Comparison of ENCODE assay signal across 26 cellular contexts in the genomic region with DNA sequence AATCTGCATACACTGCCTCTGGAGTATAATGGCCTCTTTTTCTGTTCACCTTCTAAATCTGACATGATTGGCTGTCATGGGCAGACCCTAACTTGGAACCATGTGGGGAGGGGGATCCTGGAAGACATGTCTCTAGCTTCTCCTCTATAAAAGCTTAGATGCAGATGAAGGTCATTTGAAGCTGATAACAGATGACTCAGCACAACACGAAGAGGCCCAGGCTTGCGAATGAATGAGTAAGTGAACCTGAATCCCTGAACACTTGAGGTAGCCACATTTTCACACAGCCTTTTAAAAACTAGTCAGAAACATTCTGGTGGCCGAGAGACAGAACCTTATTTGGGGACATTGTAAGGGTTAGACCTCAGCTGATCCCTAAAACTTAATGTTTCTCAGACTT.
DNase-seq lines count a peak whose midpoint lies in the region; TF ChIP-seq lines count a peak whose summit lies in the region.
"Had no signal": no experiment of that assay in that cellular context is flagged by ENCODE, and none has a peak within 500 bp of the region (broad histone marks: within the 10 kb centered on the region; RNA-seq: fewer than 3 reads in every experiment).

No MANE protein-coding gene starts in this region.

- no peak for TF ChIP-seq POLR2A in erythroblast (IDR thresholded peaks at IDR 0.05; ENCODE audit: low read length)

- no peaks in the 10 kb centered on the region for H3K27me3 Mint-ChIP-seq in T-helper 2 cell treated with Interferon-gamma antibody and Interleukin-4, amounts not matched to agents 5 μg/mL and 100 μg/mL, for 36 hours (ENCODE audit: low read depth)
- peaks cover 3% of the 10 kb centered on the region for H3K27me3 Mint-ChIP-seq in glutamatergic neuron (ENCODE audit: unreplicated experiment)
- H3K27me3 Mint-ChIP-seq: activated CD4-positive, alpha-beta T cell treated with anti-CD3 and anti-CD28 coated beads for 36 hours; B cell; central memory CD8-positive, alpha-beta T cell had no signal

- CTCF ChIA-PET in RWPE1 (lab: Yijun Ruan, JAX), result no interaction called here

- POLR2A ChIA-PET in RWPE1 (lab: Yijun Ruan, JAX; ENCODE audit: low non-redundant PET), result no interaction called here

- no peak overlapping the region for H3K27ac ChIP-seq in RWPE1
- H3K27ac ChIP-seq: 22Rv1, HL-60, tibial artery had no signal

- TF ChIP-seq CTCF in RWPE1 (conservative IDR thresholded peaks at IDR 0.05; ENCODE audit: low read depth) (no peak), glutamatergic neuron (IDR thresholded peaks at IDR 0.05; ENCODE audit: partially characterized antibody, unreplicated experiment) (no peak)

- H3K9me3 Mint-ChIP-seq in T-helper 2 cell treated with Interferon-gamma antibody and Interleukin-4, amounts not matched to agents 5 μg/mL and 100 μg/mL, for 36 hours, result peaks cover 17% of the 10 kb centered on the region
- peaks cover 4% of the 10 kb centered on the region for H3K9me3 Mint-ChIP-seq in glutamatergic neuron (ENCODE audit: unreplicated experiment)

- H3K27ac Mint-ChIP-seq in T-helper 2 cell treated with Interferon-gamma antibody and Interleukin-4, amounts not matched to agents 5 μg/mL and 100 μg/mL, for 36 hours, result no peak overlapping the region
- no peak overlapping the region for H3K27ac Mint-ChIP-seq in glutamatergic neuron (ENCODE audit: unreplicated experiment)
- H3K27ac Mint-ChIP-seq: activated CD4-positive, alpha-beta T cell treated with anti-CD3 and anti-CD28 coated beads for 36 hours; B cell; stimulated activated naive CD8-positive, alpha-beta T cell treated with anti-CD3 and anti-CD28 coated beads, Interleukin-15, Interleukin-2, amounts not matched to agents 100 ng/mL and 50 ng/mL, for 24 hours had no signal

- H3K4me3 Mint-ChIP-seq in T-helper 2 cell treated with Interferon-gamma antibody and Interleukin-4, amounts not matched to agents 5 μg/mL and 100 μg/mL, for 36 hours, result no peak overlapping the region
- H3K4me3 Mint-ChIP-seq in glutamatergic neuron (ENCODE audit: unreplicated experiment), result no peak overlapping the region
- H3K4me3 Mint-ChIP-seq: activated CD4-positive, alpha-beta T cell treated with anti-CD3 and anti-CD28 coated beads for 36 hours; B cell; central memory CD8-positive, alpha-beta T cell; stimulated activated naive CD8-positive, alpha-beta T cell treated with anti-CD3 and anti-CD28 coated beads, Interleukin-15, Interleukin-2, amounts not matched to agents 100 ng/mL and 50 ng/mL, for 24 hours had no signal

- H3K36me3 Mint-ChIP-seq in T-helper 2 cell treated with Interferon-gamma antibody and Interleukin-4, amounts not matched to agents 5 μg/mL and 100 μg/mL, for 36 hours (ENCODE audit: low read depth), result no peaks in the 10 kb centered on the region
- peaks cover 9% of the 10 kb centered on the region for H3K36me3 Mint-ChIP-seq in glutamatergic neuron (ENCODE audit: unreplicated experiment)

- no peaks in the 10 kb centered on the region for H3K4me1 Mint-ChIP-seq in T-helper 2 cell treated with Interferon-gamma antibody and Interleukin-4, amounts not matched to agents 5 μg/mL and 100 μg/mL, for 36 hours (ENCODE audit: low read depth)
- H3K4me1 Mint-ChIP-seq in glutamatergic neuron (ENCODE audit: low read depth, unreplicated experiment), result peaks cover 40% of the 10 kb centered on the region
- H3K4me1 Mint-ChIP-seq: activated CD4-positive, alpha-beta T cell treated with anti-CD3 and anti-CD28 coated beads for 36 hours; B cell; central memory CD8-positive, alpha-beta T cell had no signal

- peak; percentile 19 for DNase-seq in DMS 273 (lab: John Stamatoyannopoulos, UW; ENCODE audit: unreplicated experiment)
- no peak for DNase-seq in DMS 273 treated with DMSO at 0.1 percent for 48 hours (lab: John Stamatoyannopoulos, UW)
- peak; percentile 52 for DNase-seq in RWPE1 (ENCODE audit: low spot score)
- DNase-seq in erythroblast (lab: John Stamatoyannopoulos, UW), result peak; percentile 29 to 39
- DNase-seq in renal cortical epithelial cell (ENCODE audit: low read depth), result peak; percentile 77
- no peak for DNase-seq in NCI-H524 treated with DMSO at 0.1 percent for 48 hours (lab: John Stamatoyannopoulos, UW)
- DNase-seq in T-helper 2 cell treated with Interferon-gamma antibody and Interleukin-4, amounts not matched to agents 5 μg/mL and 100 μg/mL, for 36 hours (ENCODE audit: low spot score), result no peak
- no peak for DNase-seq in glutamatergic neuron
- DNase-seq: activated CD4-positive, alpha-beta T cell treated with anti-CD3 and anti-CD28 coated beads for 36 hours; activated naive CD4-positive, alpha-beta T cell treated with Interleukin-2 at 50 U/mL for 16 hours; activated T-cell treated with anti-CD3 and anti-CD28 coated beads, Interleukin-2, amount 50 U/mL, for 48 hours; amniotic stem cell; foreskin fibroblast; MM.1S; NCI-H1417 treated with DMSO at 0.1 percent for 48 hours; NCI-H526 treated with DMSO at 0.1 percent for 48 hours; occipital lobe; retina; SHP77 treated with DMSO at 0.1 percent for 48 hours; stimulated activated CD4-positive, alpha-beta T cell treated with anti-CD3 and anti-CD28 coated beads, Interleukin-4, amount 100 ng/mL, for 4 hours; tibial artery had no signal

Comparison
In these comparisons a context has a peak if more than half of its experiments do, and no peak if none do; other contexts are left out.
1. DNase-seq: peak in DMS 273 (single experiment), RWPE1 (single experiment), erythroblast (2 of 2) and renal cortical epithelial cell (single experiment); none in DMS 273 treated with DMSO at 0.1 percent for 48 hours (single experiment), NCI-H524 treated with DMSO at 0.1 percent for 48 hours (single experiment), T-helper 2 cell treated with Interferon-gamma antibody and Interleukin-4, amounts not matched to agents 5 μg/mL and 100 μg/mL, for 36 hours (single experiment) and glutamatergic neuron (single experiment).